In genomic region chr9:136885950-136886578, GRCh38 we compare ENCODE assay signal across 8 cellular contexts. TPM values are rescaled to one million over a fixed set of nuclear protein-coding genes. Genes with fewer than 3 reads are reported as not detected.
A peak's percentile ranks its signal among the peaks of the same experiment; 100 is the strongest.
DNase-seq lines count a peak whose midpoint lies in the region; ATAC-seq and TF ChIP-seq lines count a peak whose summit lies in the region.

Gene TRAF2, plus strand, starts transcription at chr9:136886516. Its CDS starts 12,225 bp downstream, at chr9:136898741.

- H3K4me1 ChIP-seq in breast epithelium (no peaks in the 10 kb centered on the region), iPS-20b (ENCODE audit: insufficient read depth, low read length) (no peaks in the 10 kb centered on the region; the same call in 1 of the 2 replicates)

- H3K4me3 ChIP-seq in AG04449 (ENCODE audit: low read depth, low read length) (peak within 1 kb of the TSS; percentile 79), breast epithelium (peak within 1 kb of the TSS; percentile 91 to 97 (median 95)), iPS-20b (ENCODE audit: low read length) (peak within 1 kb of the TSS; percentile 79), skin epidermis (peak within 1 kb of the TSS; percentile 77 to 99 (median 90))

- CTCF ChIA-PET in AG04449 (lab: Yijun Ruan, JAX): interaction anchor here (0.8 to 2.7 kb wide), 3 partner anchors 13 to 181 kb away, joined by 3 to 6 read pairs (median 3); partner anchors contain the start of gene C8G

- H3K27ac ChIP-seq in VCaP (peak within 1 kb of the TSS; percentile 95), breast epithelium (peak within 1 kb of the TSS; percentile 80 to 93), iPS-20b (ENCODE audit: low read length) (no peak within 1 kb of the TSS), skin epidermis (peak within 1 kb of the TSS; percentile 84 to 99 (median 91))

- H3K9me3 ChIP-seq in breast epithelium (no peaks in the 10 kb centered on the region), iPS-20b (ENCODE audit: insufficient read depth, low read depth, low read length) (no peaks in the 10 kb centered on the region)

- ATAC-seq in GM18873 (IDR thresholded peaks at IDR 0.05; ENCODE audit: low FRiP score, unreplicated experiment) (peak; percentile 72), HG03135 (IDR thresholded peaks at IDR 0.05; ENCODE audit: unreplicated experiment) (peak; percentile 83)

- TF ChIP-seq POLR2A in breast epithelium (IDR thresholded peaks at IDR 0.05): no peak

- intact Hi-C loops in breast epithelium (cut with DNase I; ENCODE audit: low total_unique reads): loop anchor here (2.0 kb wide), 1 partner anchor 57 kb away; no protein-coding TSS in a partner anchor

- H3K27me3 ChIP-seq in breast epithelium: no peaks in the 10 kb centered on the region
- H3K27me3 ChIP-seq in iPS-20b (ENCODE audit: insufficient read depth, low read length): no peaks in the 10 kb centered on the region

- H3K36me3 ChIP-seq in breast epithelium (no peaks in the 10 kb centered on the region), iPS-20b (ENCODE audit: insufficient read depth, low read depth, low read length) (peaks cover 7% of the 10 kb centered on the region; the same call in 1 of the 2 replicates)

- peak within 1 kb of the TSS; percentile 79; the same call in 1 of the 2 replicates for H3K9ac ChIP-seq in iPS-20b (ENCODE audit: low read depth, low read length)

- DNase-seq in AG04449 (ENCODE audit: low read depth, low spot score): peak; percentile 97
- peak; percentile 92 for DNase-seq in NCI-H2196 treated with DMSO at 0.1 percent for 48 hours (lab: John Stamatoyannopoulos, UW; ENCODE audit: unreplicated experiment)
- peak; percentile 97 to 98 for DNase-seq in breast epithelium (ENCODE audit: low spot score in 2 of 2)

- POLR2A ChIA-PET in AG04449 (lab: Yijun Ruan, JAX): interaction anchor here (1.3 kb wide), 1 partner anchor 20 kb away, joined by 7 read pairs; the partner anchor contains the start of gene EDF1

- TF ChIP-seq CTCF in AG04449 (IDR thresholded peaks at IDR 0.05; ENCODE audit: insufficient read depth, low read length, missing control alignments) (no peak), VCaP (conservative IDR thresholded peaks at IDR 0.05) (no peak), breast epithelium (IDR thresholded peaks at IDR 0.05) (no peak)

RNA-seq across cellular contexts. Expression of gene TRAF2, which starts in this region (rescaled TPM):
- 1 to 10 TPM; 3.4 to 8.9 (median 8.5) TPM for total RNA-seq in breast epithelium
